In the genomic region with DNA sequence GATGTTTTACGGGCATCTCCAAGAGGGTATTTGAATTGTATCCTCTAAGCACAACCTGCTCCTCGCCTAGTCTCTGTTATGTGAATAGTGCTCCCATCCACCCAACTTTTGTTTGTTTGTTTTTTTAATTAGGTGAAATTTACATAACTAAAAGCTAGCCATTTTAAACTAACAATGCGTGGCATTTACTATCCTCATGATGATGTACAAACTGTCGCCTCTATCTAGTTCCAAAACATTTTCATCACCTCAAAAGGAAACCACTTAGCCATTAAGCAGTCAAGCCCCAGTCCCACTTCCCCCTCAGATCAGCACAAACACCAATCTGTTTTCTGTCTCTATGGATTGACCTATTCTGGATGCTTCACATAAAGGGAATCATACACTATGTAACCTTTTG, we compare ENCODE assay signal across 17 cellular contexts. TPM values are rescaled to one million over a fixed set of nuclear protein-coding genes. Genes with fewer than 3 reads are reported as not detected.
"Had no signal": no experiment of that assay in that cellular context is flagged by ENCODE, and none has a peak within 500 bp of the region (broad histone marks: within the 10 kb centered on the region; RNA-seq: fewer than 3 reads in every experiment).

No MANE protein-coding gene starts in this region.

- H3K9me3 Mint-ChIP-seq: activated naive CD4-positive, alpha-beta T cell treated with anti-CD3 and anti-CD28 coated beads, Interleukin-2, amount 50 U/mL, for 72 hours; stimulated activated naive CD8-positive, alpha-beta T cell treated with anti-CD3 and anti-CD28 coated beads, Interleukin-15, Interleukin-2, amounts not matched to agents 100 ng/mL and 50 ng/mL, for 24 hours had no signal

- H3K4me3 ChIP-seq: gastroesophageal sphincter, prostate gland, suprapubic skin had no signal

- DNase-seq: activated CD8-positive, alpha-beta memory T cell treated with anti-CD3 and anti-CD28 coated beads, Interleukin-2, amount 50 U/mL, for 4 hours; activated CD8-positive, alpha-beta T cell treated with anti-CD3 and anti-CD28 coated beads, Interleukin-2, amount 10 ng/mL, durations not matched to agents 7 days and 5 days; activated effector memory CD4-positive, alpha-beta T cell treated with anti-CD3 and anti-CD28 coated beads, Interleukin-2, amount 50 U/mL, for 16 hours; activated T-cell treated with anti-CD3 and anti-CD28 coated beads, Interleukin-2, amount 50 U/mL, for 48 hours; nephron progenitor cell; right cardiac atrium; small intestine; stimulated activated CD4-positive, alpha-beta T cell treated with anti-CD3 and anti-CD28 coated beads, Interleukin-4, amount 100 ng/mL, for 4 hours; stimulated activated CD8-positive, alpha-beta memory T cell treated with anti-CD3 and anti-CD28 coated beads, Interleukin-4, amount 100 ng/mL, for 48 hours; trophoblast cell had no signal

- H3K4me1 ChIP-seq: prostate gland had no signal

- H3K9me3 ChIP-seq: gastroesophageal sphincter, prostate gland, suprapubic skin had no signal

- FAIRE-seq: endometrium, small intestine had no signal

- ATAC-seq: activated CD8-positive, alpha-beta T cell treated with anti-CD3 and anti-CD28 coated beads, Interleukin-2, amount 10 ng/mL, durations not matched to agents 7 days and 5 days; activated naive CD4-positive, alpha-beta T cell treated with anti-CD3 and anti-CD28 coated beads, Interleukin-2, amount 50 U/mL, for 72 hours; gastroesophageal sphincter; right cardiac atrium had no signal

- H3K36me3 ChIP-seq: gastroesophageal sphincter, prostate gland, suprapubic skin had no signal

- H3K27ac Mint-ChIP-seq: activated CD8-positive, alpha-beta T cell treated with anti-CD3 and anti-CD28 coated beads, Interleukin-2, amount 10 ng/mL, durations not matched to agents 7 days and 5 days; activated naive CD4-positive, alpha-beta T cell treated with anti-CD3 and anti-CD28 coated beads, Interleukin-2, amount 50 U/mL, for 72 hours; nephron progenitor cell; stimulated activated naive CD8-positive, alpha-beta T cell treated with anti-CD3 and anti-CD28 coated beads, Interleukin-15, Interleukin-2, amounts not matched to agents 100 ng/mL and 50 ng/mL, for 24 hours had no signal

- H3K27ac ChIP-seq: gastroesophageal sphincter, prostate gland, suprapubic skin had no signal

- H3K36me3 Mint-ChIP-seq: activated naive CD4-positive, alpha-beta T cell treated with anti-CD3 and anti-CD28 coated beads, Interleukin-2, amount 50 U/mL, for 72 hours had no signal

- H3K4me3 Mint-ChIP-seq: activated CD8-positive, alpha-beta T cell treated with anti-CD3 and anti-CD28 coated beads, Interleukin-2, amount 10 ng/mL, durations not matched to agents 7 days and 5 days; nephron progenitor cell; stimulated activated naive CD8-positive, alpha-beta T cell treated with anti-CD3 and anti-CD28 coated beads, Interleukin-15, Interleukin-2, amounts not matched to agents 100 ng/mL and 50 ng/mL, for 24 hours had no signal

RNA-seq across cellular contexts. Expression of a gene that starts 3.9 kb away (rescaled TPM):
- total RNA-seq: activated CD8-positive, alpha-beta T cell treated with anti-CD3 and anti-CD28 coated beads, Interleukin-2, amount 10 ng/mL, durations not matched to agents 7 days and 5 days; activated naive CD4-positive, alpha-beta T cell treated with anti-CD3 and anti-CD28 coated beads, Interleukin-2, amount 50 U/mL, for 72 hours; osteoblast had no signal
